Comparison of ENCODE assay signal across 1 cellular context in genomic region chr5:146716636-146717035, GRCh38.
TF ChIP-seq lines count a peak whose summit lies in the region.

No MANE protein-coding gene starts in this region.

TF ChIP-seq in SK-N-SH treated with all-trans-retinoic acid at 6 μM for 48 hours, 23 proteins besides CTCF, POLR2A, EP300 and RAD21 (continued from another document):
- TF ChIP-seq TSHZ2 (CRISPR knock-in tag; IDR thresholded peaks at IDR 0.05) (no peak), ISL1 (CRISPR knock-in tag; IDR thresholded peaks at IDR 0.05) (peak; percentile 93), POU6F1 (CRISPR knock-in tag; IDR thresholded peaks at IDR 0.05; ENCODE audit: borderline replicate concordance, low read depth) (no peak), ZC3H10 (CRISPR knock-in tag; IDR thresholded peaks at IDR 0.05) (no peak), PATZ1 (CRISPR knock-in tag; IDR thresholded peaks at IDR 0.05; ENCODE audit: borderline replicate concordance) (peak; percentile 63; the same call in 1 of the 2 replicates), PPARA (CRISPR knock-in tag; IDR thresholded peaks at IDR 0.05; ENCODE audit: borderline replicate concordance) (no peak)
